15 cellular contexts compared by ENCODE assay signal in genomic region chr1:46026531-46026930, GRCh38.
DNase-seq lines count a peak whose midpoint lies in the region; ATAC-seq and TF ChIP-seq lines count a peak whose summit lies in the region.
"Had no signal": no experiment of that assay in that cellular context is flagged by ENCODE, and none has a peak within 500 bp of the region (broad histone marks: within the 10 kb centered on the region; RNA-seq: fewer than 3 reads in every experiment).

No MANE protein-coding gene starts in this region.

- no peaks in the 10 kb centered on the region for H3K9me3 Mint-ChIP-seq in brain

- peaks cover 10% of the 10 kb centered on the region for H3K36me3 ChIP-seq in upper lobe of right lung

- peaks cover 4% of the 10 kb centered on the region for H3K27me3 Mint-ChIP-seq in brain

- no peak overlapping the region for H3K4me3 ChIP-seq in upper lobe of right lung

- H3K36me3 Mint-ChIP-seq in brain: peaks cover 31% of the 10 kb centered on the region

- H3K4me3 Mint-ChIP-seq in brain: no peak overlapping the region

- no peak overlapping the region for H3K27ac ChIP-seq in upper lobe of right lung
- H3K27ac ChIP-seq: HL-60 had no signal

- no peaks in the 10 kb centered on the region for H3K27me3 ChIP-seq in upper lobe of right lung

- no peaks in the 10 kb centered on the region for H3K4me1 Mint-ChIP-seq in brain

- TF ChIP-seq CTCF in brain (conservative IDR thresholded peaks at IDR 0.05) (no peak), upper lobe of right lung (IDR thresholded peaks at IDR 0.05) (no peak)

- DNase-seq in Right ventricle myocardium superior (no peak), islet precursor cell (peak; percentile 30), upper lobe of right lung (peak; percentile 16), HPDE6-E6E7 (ENCODE audit: extremely low spot score) (no peak), retina (no peak)
- no peak for DNase-seq in activated effector memory CD4-positive, alpha-beta T cell treated with anti-CD3 and anti-CD28 coated beads, Interleukin-2, amount 50 U/mL, for 16 hours
- DNase-seq: COR-L47, DMS53, MV-4-11, NCI-H1417, NCI-H187 treated with DMSO at 0.1 percent for 48 hours, NCI-H526 treated with DMSO at 0.1 percent for 48 hours, SIG-M5 had no signal

- intact Hi-C loops in Right ventricle myocardium superior (cut with DNase I) (no loop called here), upper lobe of right lung (cut with DNase I) (no loop called here)

- H3K27ac Mint-ChIP-seq in brain: peak overlapping the region in 4 of 5 experiments; percentile 4 to 36 (median 14)

- ATAC-seq in Right ventricle myocardium superior (ENCODE audit: poor library complexity) (peak; percentile 79), upper lobe of right lung (no peak)

- H3K4me1 ChIP-seq in upper lobe of right lung: no peaks in the 10 kb centered on the region

- no peaks in the 10 kb centered on the region for H3K9me3 ChIP-seq in upper lobe of right lung

Comparison
In these comparisons a context has a peak if more than half of its experiments do, and no peak if none do; other contexts are left out.
1. DNase-seq: peak in islet precursor cell (single experiment) and upper lobe of right lung (single experiment); none in Right ventricle myocardium superior (single experiment), HPDE6-E6E7 (single experiment), activated effector memory CD4-positive, alpha-beta T cell treated with anti-CD3 and anti-CD28 coated beads, Interleukin-2, amount 50 U/mL, for 16 hours (single experiment) and retina (single experiment).